10 cellular contexts compared by ENCODE assay signal in genomic region chr2:27353762-27354596, GRCh38. TPM values are rescaled to one million over a fixed set of nuclear protein-coding genes. Genes with fewer than 3 reads are reported as not detected.
DNase-seq lines count a peak whose midpoint lies in the region; ATAC-seq and TF ChIP-seq lines count a peak whose summit lies in the region.
"Had no signal": no experiment of that assay in that cellular context is flagged by ENCODE, and none has a peak within 500 bp of the region (broad histone marks: within the 10 kb centered on the region; RNA-seq: fewer than 3 reads in every experiment).

No MANE protein-coding gene starts in this region.

- peak overlapping the region; percentile 52 for H3K27ac Mint-ChIP-seq in activated naive CD8-positive, alpha-beta T cell treated with anti-CD3 and anti-CD28 coated beads, Interleukin-2, amount 10 ng/mL, durations not matched to agents 7 days and 5 days
- H3K27ac Mint-ChIP-seq in naive B cell: peak overlapping the region in 3 of 6 donors; percentile 45 to 63 (median 59)

- DNase-seq in Caki2 (ENCODE audit: low read depth) (peak; percentile 91), IMR-90 (peak; percentile 58), naive B cell (no peak), HAP-1 (ENCODE audit: low spot score in 2 of 2) (no peak)
- DNase-seq in activated naive CD8-positive, alpha-beta T cell treated with anti-CD3 and anti-CD28 coated beads, Interleukin-2, amount 10 ng/mL, durations not matched to agents 7 days and 5 days: no peak
- DNase-seq: left lung, NCI-H2227 treated with DMSO at 0.1 percent for 48 hours had no signal

- no TSS peak for BruUV-seq in IMR-90 (replicated peaks; lab: Mats Ljungman, UMichigan)

- no peak overlapping the region for H3K56ac ChIP-seq in IMR-90 (ENCODE audit: extremely low read depth, insufficient read depth, low read length)

- peak overlapping the region; percentile 24; the same call in 1 of the 2 replicates for H2AK5ac ChIP-seq in IMR-90 (ENCODE audit: low read depth, low read length)

- no peak overlapping the region for H3K14ac ChIP-seq in IMR-90 (replicated peaks; ENCODE audit: low read depth, low read length)

- H3K36me3 ChIP-seq in IMR-90 (ENCODE audit: control insufficient read depth, insufficient read depth, low read length) (no peaks in the 10 kb centered on the region), HAP-1 (replicated peaks) (0 out of 2 replicates have a peak, but pooled peaks cover 14% of the 10 kb centered on the region)

- H3K23ac ChIP-seq in IMR-90 (ENCODE audit: low read depth, low read length): 0 out of 2 replicates have a peak overlapping the region, but pooled peaks have one; percentile 45

- no peak for TF ChIP-seq POLR2A in IMR-90 (IDR thresholded peaks at IDR 0.05; ENCODE audit: low read depth, low read length)

- H3K9me3 ChIP-seq in IMR-90 (ENCODE audit: control insufficient read depth, insufficient read depth, low read length) (no peaks in the 10 kb centered on the region), HAP-1 (no peaks in the 10 kb centered on the region)
- H3K9me3 ChIP-seq: left lung had no signal

- CTCF ChIA-PET in IMR-90 (lab: Yijun Ruan, JAX): interaction anchor here (0.6 kb wide), 1 partner anchor 16 kb away, joined by 3 read pairs; no protein-coding TSS in a partner anchor

- ATAC-seq in IMR-90 (ENCODE audit: low read depth) (no peak), naive B cell (ENCODE audit: low read depth in 2 of 2) (no peak), GM21381 (IDR thresholded peaks at IDR 0.05; ENCODE audit: unreplicated experiment) (no peak), HG02678 (IDR thresholded peaks at IDR 0.05; ENCODE audit: unreplicated experiment) (no peak), HG03175 (IDR thresholded peaks at IDR 0.05; ENCODE audit: unreplicated experiment) (no peak)
- no peak for ATAC-seq in activated naive CD8-positive, alpha-beta T cell treated with anti-CD3 and anti-CD28 coated beads, Interleukin-2, amount 10 ng/mL, durations not matched to agents 7 days and 5 days (ENCODE audit: low read depth)
- ATAC-seq: left lung had no signal

- peak overlapping the region; percentile 50 for H2AK9ac ChIP-seq in IMR-90 (replicated peaks; ENCODE audit: low read depth, low read length, poor library complexity)

- H3K27me3 ChIP-seq in IMR-90 (ENCODE audit: control insufficient read depth, insufficient read depth, low read length) (no peaks in the 10 kb centered on the region), HAP-1 (ENCODE audit: low read depth) (no peaks in the 10 kb centered on the region)
- H3K27me3 ChIP-seq: left lung had no signal

- no peak for TF ChIP-seq RAD21 in IMR-90 (IDR thresholded peaks at IDR 0.05; ENCODE audit: low read length)

- H4K5ac ChIP-seq in IMR-90 (ENCODE audit: low read depth, low read length): no peak overlapping the region

- H3K18ac ChIP-seq in IMR-90 (ENCODE audit: low read depth, low read length): no peak overlapping the region

- no peak overlapping the region for H2BK15ac ChIP-seq in IMR-90 (ENCODE audit: low read depth, low read length)

- POLR2A ChIA-PET in IMR-90 (lab: Charles Lee; ENCODE audit: unreplicated experiment): no interaction called here
- POLR2A ChIA-PET in activated naive CD8-positive, alpha-beta T cell treated with anti-CD3 and anti-CD28 coated beads, Interleukin-2, amount 10 ng/mL, durations not matched to agents 7 days and 5 days (lab: Charles Lee): interaction anchor here (0.6 to 2.9 kb wide), 8 partner anchors 8 to 309 kb away, joined by 3 to 9 read pairs (median 4); partner anchors contain the start of genes EIF2B4, MPV17, PPM1G and SNX17

- H3K36me3 Mint-ChIP-seq in activated naive CD8-positive, alpha-beta T cell treated with anti-CD3 and anti-CD28 coated beads, Interleukin-2, amount 10 ng/mL, durations not matched to agents 7 days and 5 days: peaks cover 13% of the 10 kb centered on the region
- H3K36me3 Mint-ChIP-seq in naive B cell: peaks cover 5 to 9% of the 10 kb centered on the region in 2 donors

- H3K27me3 Mint-ChIP-seq in activated naive CD8-positive, alpha-beta T cell treated with anti-CD3 and anti-CD28 coated beads, Interleukin-2, amount 10 ng/mL, durations not matched to agents 7 days and 5 days: no peaks in the 10 kb centered on the region
- H3K27me3 Mint-ChIP-seq in naive B cell: no peaks in the 10 kb centered on the region

- H3K4me1 ChIP-seq in IMR-90 (ENCODE audit: control insufficient read depth, insufficient read depth, low read length) (peaks cover 8% of the 10 kb centered on the region), HAP-1 (peaks cover 17% of the 10 kb centered on the region)

- H3K4me1 Mint-ChIP-seq in activated naive CD8-positive, alpha-beta T cell treated with anti-CD3 and anti-CD28 coated beads, Interleukin-2, amount 10 ng/mL, durations not matched to agents 7 days and 5 days: peaks cover 41% of the 10 kb centered on the region
- H3K4me1 Mint-ChIP-seq in naive B cell: peaks cover 41 to 74% (median 56%) of the 10 kb centered on the region in 3 donors

- no peak overlapping the region for H2BK120ac ChIP-seq in IMR-90 (ENCODE audit: low read depth, low read length)

- no peak overlapping the region for H2BK20ac ChIP-seq in IMR-90 (ENCODE audit: low read depth, low read length)

- dilution Hi-C loops in IMR-90 (cut with HindIII; ENCODE audit: low sequenced_read_pairs, unreplicated experiment): no loop called here

- intact Hi-C loops in IMR-90 (cut with micrococcal nuclease): no loop called here

- no peaks in the 10 kb centered on the region for H3K9me3 Mint-ChIP-seq in activated naive CD8-positive, alpha-beta T cell treated with anti-CD3 and anti-CD28 coated beads, Interleukin-2, amount 10 ng/mL, durations not matched to agents 7 days and 5 days
- no peaks in the 10 kb centered on the region for H3K9me3 Mint-ChIP-seq in naive B cell

- H2AFZ ChIP-seq in IMR-90 (replicated peaks; ENCODE audit: low read length, poor library complexity): no peak overlapping the region

- no peak overlapping the region for H3K27ac ChIP-seq in IMR-90 (ENCODE audit: insufficient read depth, low read length)

- H3K4me2 ChIP-seq in IMR-90 (ENCODE audit: low read depth, low read length): peak overlapping the region; percentile 35; the same call in 1 of the 2 replicates

- no peak overlapping the region for H4K8ac ChIP-seq in IMR-90 (ENCODE audit: low read depth in 2 of 2, low read length in 2 of 2)

- in situ Hi-C loops in Caki2 (cut with HindIII; ENCODE audit: low pct_unique_long_range_greater_than_20kb, low sequenced_read_pairs): no loop called here
- in situ Hi-C loops in IMR-90 (cut with MboI; ENCODE audit: low sequenced_read_pairs): no loop called here
- in situ Hi-C loops in HAP-1 (cut with MboI; ENCODE audit: low sequenced_read_pairs): no loop called here

- no peak overlapping the region for H4K91ac ChIP-seq in IMR-90 (ENCODE audit: insufficient read depth, low read depth, low read length)

- H2BK5ac ChIP-seq in IMR-90 (ENCODE audit: low read depth, low read length, poor library complexity, severe bottlenecking): peak overlapping the region; percentile 33

- peak overlapping the region; percentile 51 for H3K4me3 Mint-ChIP-seq in activated naive CD8-positive, alpha-beta T cell treated with anti-CD3 and anti-CD28 coated beads, Interleukin-2, amount 10 ng/mL, durations not matched to agents 7 days and 5 days
- H3K4me3 Mint-ChIP-seq in naive B cell: peak overlapping the region in 7 of 8 donors; percentile 24 to 90 (median 46)

- no peaks in the 10 kb centered on the region; the same call in 1 of the 2 replicates for H3K9me1 ChIP-seq in IMR-90 (ENCODE audit: insufficient read depth, low read length)

- 80% methylated on average over 1 of the region's 7 CpGs; no CpG with 5 or more reads in 1 of the 2 experiments for WGBS in IMR-90 (ENCODE audit: extremely low coverage in 2 of 2, insufficient read length in 1 of 2), 2 experiments

- no peaks in the 10 kb centered on the region; the same call in 1 of the 2 replicates for H4K20me1 ChIP-seq in IMR-90 (ENCODE audit: insufficient read depth, low read length)

- H3K9ac ChIP-seq in IMR-90 (ENCODE audit: low read depth, low read length): no peak overlapping the region

- no peak for TF ChIP-seq CTCF in IMR-90 (conservative IDR thresholded peaks at IDR 0.05; ENCODE audit: low read depth, low read length)

- H3K4ac ChIP-seq in IMR-90 (ENCODE audit: low read depth, low read length): no peak overlapping the region

- H3K79me1 ChIP-seq in IMR-90 (ENCODE audit: low read depth in 1 of 2, low read length in 2 of 2): peaks cover 21 to 50% of the 10 kb centered on the region in 2 experiments

- H3K4me3 ChIP-seq in IMR-90 (ENCODE audit: insufficient read depth, low read depth, low read length) (no peak overlapping the region), HAP-1 (no peak overlapping the region)
- H3K4me3 ChIP-seq: left lung had no signal

RNA-seq across cellular contexts. Expression of gene GTF3C2, which starts 2.6 kb away (rescaled TPM):
- total RNA-seq in Caki2 (2014; rRNA removed; shearing (Covaris generic); ENCODE audit: low replicate concordance): 68.2 and 70.7 TPM in 2 replicates
- 23.1 and 25.5 TPM in 2 replicates for total RNA-seq in IMR-90 (2012; rRNA removed)
- 36.9 and 37.7 TPM in 2 replicates for polyA plus RNA-seq in IMR-90 (2012; rRNA removed)
- polyA plus RNA-seq in IMR-90 (2012; cell fraction: cytosol; rRNA removed): 21.2 and 32.2 TPM in 2 replicates
- 85.6 and 101 TPM in 2 replicates for polyA plus RNA-seq in IMR-90 (2012; cell fraction: nucleus; rRNA removed; ENCODE audit: low replicate concordance)
- total RNA-seq in activated naive CD8-positive, alpha-beta T cell treated with anti-CD3 and anti-CD28 coated beads, Interleukin-2, amount 10 ng/mL, durations not matched to agents 7 days and 5 days: 10 to 100 TPM; 66.4 to 70.8 TPM
- 10 to 100 TPM; 31.8 to 50.6 (median 39.9) TPM for polyA plus RNA-seq in naive B cell (ENCODE audit: low read depth in 6 of 6)

RNA-seq across cellular contexts. Expression of gene EIF2B4, which starts 16.2 kb away (rescaled TPM):
- 23.5 and 43.0 TPM in 2 replicates for total RNA-seq in Caki2 (2014; rRNA removed; shearing (Covaris generic); ENCODE audit: low replicate concordance)
- total RNA-seq in IMR-90 (2012; rRNA removed): 47.9 and 48.9 TPM in 2 replicates
- polyA plus RNA-seq in IMR-90 (2012; rRNA removed) (40.3 and 43.8 TPM in 2 replicates), naive B cell (ENCODE audit: low read depth in 6 of 6) (10 to 100 TPM; 16.3 to 38.9 (median 30.3) TPM)
- 26.6 and 38.5 TPM in 2 replicates for polyA plus RNA-seq in IMR-90 (2012; cell fraction: cytosol; rRNA removed)
- 75.0 and 118 TPM in 2 replicates for polyA plus RNA-seq in IMR-90 (2012; cell fraction: nucleus; rRNA removed; ENCODE audit: low replicate concordance)
- 10 to 100 TPM; 38.3 to 39.2 TPM for total RNA-seq in activated naive CD8-positive, alpha-beta T cell treated with anti-CD3 and anti-CD28 coated beads, Interleukin-2, amount 10 ng/mL, durations not matched to agents 7 days and 5 days

RNA-seq across cellular contexts. Expression of gene SNX17, which starts 16.4 kb away (rescaled TPM):
- total RNA-seq in Caki2 (2014; rRNA removed; shearing (Covaris generic); ENCODE audit: low replicate concordance): 307 and 358 TPM in 2 replicates
- 130 and 131 TPM in 2 replicates for total RNA-seq in IMR-90 (2012; rRNA removed)
- 100.0 and 102 TPM in 2 replicates for polyA plus RNA-seq in IMR-90 (2012; rRNA removed)
- polyA plus RNA-seq in IMR-90 (2012; cell fraction: cytosol; rRNA removed): 114 and 116 TPM in 2 replicates
- 108 and 144 TPM in 2 replicates for polyA plus RNA-seq in IMR-90 (2012; cell fraction: nucleus; rRNA removed; ENCODE audit: low replicate concordance)
- total RNA-seq in activated naive CD8-positive, alpha-beta T cell treated with anti-CD3 and anti-CD28 coated beads, Interleukin-2, amount 10 ng/mL, durations not matched to agents 7 days and 5 days: 100 to 1,000 TPM; 113 to 116 TPM
- 100 to 1,000 TPM; 216 to 307 (median 256) TPM for polyA plus RNA-seq in naive B cell (ENCODE audit: low read depth in 6 of 6)

RNA-seq across cellular contexts. Expression of gene ZNF513, which starts 26.6 kb away (rescaled TPM):
- total RNA-seq in Caki2 (2014; rRNA removed; shearing (Covaris generic); ENCODE audit: low replicate concordance): 12.3 and 19.0 TPM in 2 replicates
- 3.1 and 3.4 TPM in 2 replicates for total RNA-seq in IMR-90 (2012; rRNA removed)
- polyA plus RNA-seq in IMR-90 (2012; rRNA removed): 23.5 and 23.7 TPM in 2 replicates
- 11.3 and 17.8 TPM in 2 replicates for polyA plus RNA-seq in IMR-90 (2012; cell fraction: cytosol; rRNA removed)
- polyA plus RNA-seq in IMR-90 (2012; cell fraction: nucleus; rRNA removed; ENCODE audit: low replicate concordance): 73.2 and 130 TPM in 2 replicates
- total RNA-seq in activated naive CD8-positive, alpha-beta T cell treated with anti-CD3 and anti-CD28 coated beads, Interleukin-2, amount 10 ng/mL, durations not matched to agents 7 days and 5 days: 10 to 100 TPM; 16.4 to 18.6 TPM
- polyA plus RNA-seq in naive B cell (ENCODE audit: low read depth in 6 of 6): 1 to 10 TPM in 5 of 6 donors, not detected in 1; 2.2 to 6.5 (median 3.7) TPM

RNA-seq across cellular contexts. Expression of gene MPV17, which starts 31.1 kb away (rescaled TPM):
- 76.2 and 94.1 TPM in 2 replicates for total RNA-seq in Caki2 (2014; rRNA removed; shearing (Covaris generic); ENCODE audit: low replicate concordance)
- 70.4 and 80.5 TPM in 2 replicates for total RNA-seq in IMR-90 (2012; rRNA removed)
- polyA plus RNA-seq in IMR-90 (2012; rRNA removed) (160 and 164 TPM in 2 replicates), naive B cell (ENCODE audit: low read depth in 6 of 6) (100 to 1,000 TPM; 133 to 234 (median 151) TPM)
- 146 and 152 TPM in 2 replicates for polyA plus RNA-seq in IMR-90 (2012; cell fraction: cytosol; rRNA removed)
- polyA plus RNA-seq in IMR-90 (2012; cell fraction: nucleus; rRNA removed; ENCODE audit: low replicate concordance): 160 and 315 TPM in 2 replicates
- 100 to 1,000 TPM in 1 of 2 experiments, 10 to 100 TPM in 1; 93.4 to 100 TPM for total RNA-seq in activated naive CD8-positive, alpha-beta T cell treated with anti-CD3 and anti-CD28 coated beads, Interleukin-2, amount 10 ng/mL, durations not matched to agents 7 days and 5 days

Comparison
In these comparisons a context has a peak if more than half of its experiments do, and no peak if none do; other contexts are left out.
1. DNase-seq: peak in Caki2 (single experiment) and IMR-90 (single experiment); none in activated naive CD8-positive, alpha-beta T cell treated with anti-CD3 and anti-CD28 coated beads, Interleukin-2, amount 10 ng/mL, durations not matched to agents 7 days and 5 days (single experiment), naive B cell (single experiment) and HAP-1 (0 of 2).